15 cellular contexts compared by ENCODE assay signal in genomic region chrX:70476166-70476933, GRCh38. TPM values are rescaled to one million over a fixed set of nuclear protein-coding genes. Genes with fewer than 3 reads are reported as not detected.
DNase-seq lines count a peak whose midpoint lies in the region; ATAC-seq and TF ChIP-seq lines count a peak whose summit lies in the region.
"Had no signal": no experiment of that assay in that cellular context is flagged by ENCODE, and none has a peak within 500 bp of the region (broad histone marks: within the 10 kb centered on the region; RNA-seq: fewer than 3 reads in every experiment).

No MANE protein-coding gene starts in this region.

- H3K27me3 ChIP-seq in AG04450 (ENCODE audit: control insufficient read depth, insufficient read depth, low read length) = no peaks in the 10 kb centered on the region
- H3K27me3 ChIP-seq in esophagus squamous epithelium = no peaks in the 10 kb centered on the region
- H3K27me3 ChIP-seq in parathyroid adenoma (ENCODE audit: control insufficient read depth, insufficient read depth, low read length) = no peaks in the 10 kb centered on the region
- H3K27me3 ChIP-seq: BE2C had no signal

- no peak overlapping the region for H2AFZ ChIP-seq in parathyroid adenoma

- H3K9ac ChIP-seq in parathyroid adenoma = no peak overlapping the region

- WGBS in esophagus squamous epithelium, 2 donors = 63 to 71% methylated on average over 4 to 5 of the region's 5 CpGs

- DNase-seq in AG04450 (ENCODE audit: low read depth, low spot score) (no peak), NCI-H69 (lab: John Stamatoyannopoulos, UW) (peak; percentile 25), esophagus squamous epithelium (lab: John Stamatoyannopoulos, UW) (no peak), NCI-H2107 (lab: John Stamatoyannopoulos, UW) (no peak), SKM-1 (lab: John Stamatoyannopoulos, UW; ENCODE audit: unreplicated experiment) (no peak)
- no peak for DNase-seq in activated CD4-positive, alpha-beta T cell treated with anti-CD3 and anti-CD28 coated beads for 48 hours
- DNase-seq: activated CD4-positive, alpha-beta T cell treated with anti-CD3 and anti-CD28 coated beads for 4 hours; amygdala; BE2C; DMS79 treated with DMSO at 0.1 percent for 48 hours; effector CD8-positive, alpha-beta T cell; NCI-H2081 treated with DMSO at 0.1 percent for 48 hours had no signal

- H3K27ac ChIP-seq in AG04450 (ENCODE audit: low read depth, low read length) = peak overlapping the region; percentile 92
- H3K27ac ChIP-seq in esophagus squamous epithelium = peak overlapping the region in 3 of 4 donors; percentile 73 to 86 (median 81)
- peak overlapping the region; percentile 72 for H3K27ac ChIP-seq in parathyroid adenoma

- H3K4me1 ChIP-seq in esophagus squamous epithelium = peaks cover 19 to 57% (median 23%) of the 10 kb centered on the region in 3 donors
- H3K4me1 ChIP-seq in parathyroid adenoma = peaks cover 28% of the 10 kb centered on the region
- H3K4me1 ChIP-seq: BE2C had no signal

- H3K4me2 ChIP-seq in parathyroid adenoma (ENCODE audit: low read length) = no peak overlapping the region

- H3K36me3 ChIP-seq in esophagus squamous epithelium (no peaks in the 10 kb centered on the region), parathyroid adenoma (ENCODE audit: control insufficient read depth, insufficient read depth, low read length) (no peaks in the 10 kb centered on the region)
- H3K36me3 ChIP-seq: BE2C had no signal

- H3K79me2 ChIP-seq in parathyroid adenoma = no peaks in the 10 kb centered on the region

- H3K9me3 ChIP-seq in AG04450 (ENCODE audit: control insufficient read depth, insufficient read depth, low read length) (no peaks in the 10 kb centered on the region), esophagus squamous epithelium (no peaks in the 10 kb centered on the region), parathyroid adenoma (ENCODE audit: control insufficient read depth, low read length) (no peaks in the 10 kb centered on the region)
- H3K9me3 ChIP-seq: BE2C had no signal

- POLR2A ChIA-PET in AG04450 (lab: Yijun Ruan, JAX) = interaction anchor here (0.6 kb wide), 1 partner anchor 297 kb away, joined by 5 read pairs; no protein-coding TSS in a partner anchor

- CTCF ChIA-PET in AG04450 (lab: Charles Lee) = interaction anchor here (1.4 kb wide), 1 partner anchor 79 kb away, joined by 3 read pairs; no protein-coding TSS in a partner anchor

- H3K4me3 ChIP-seq in AG04450 (ENCODE audit: low read depth, low read length) = no peak overlapping the region
- no peak overlapping the region for H3K4me3 ChIP-seq in esophagus squamous epithelium
- no peak overlapping the region for H3K4me3 ChIP-seq in parathyroid adenoma (ENCODE audit: low read depth, low read length)

- intact Hi-C loops in esophagus squamous epithelium (cut with DNase I) = no loop called here

- TF ChIP-seq POLR2A in esophagus squamous epithelium (IDR thresholded peaks at IDR 0.05) = no peak

- no peak for ATAC-seq in SK-N-SH treated with all-trans-retinoic acid at 6 μM for 48 hours

- TF ChIP-seq CTCF in AG04450 (IDR thresholded peaks at IDR 0.05; ENCODE audit: low read depth, low read length) (no peak), esophagus squamous epithelium (IDR thresholded peaks at IDR 0.05) (no peak), parathyroid adenoma (IDR thresholded peaks at IDR 0.05) (no peak)

TF ChIP-seq in SK-N-SH treated with all-trans-retinoic acid at 6 μM for 48 hours, 23 proteins besides CTCF, POLR2A, EP300 and RAD21:
- TF ChIP-seq ZNF8 (CRISPR knock-in tag; IDR thresholded peaks at IDR 0.05) = no peak
- TF ChIP-seq CREB5 (CRISPR knock-in tag; IDR thresholded peaks at IDR 0.05; ENCODE audit: low read depth) = no peak
- TF ChIP-seq ZNF565 (CRISPR knock-in tag; conservative IDR thresholded peaks at IDR 0.05; ENCODE audit: low read depth) = no peak
- TF ChIP-seq ESRRG (CRISPR knock-in tag; IDR thresholded peaks at IDR 0.05) = no peak
- TF ChIP-seq POU6F1 (CRISPR knock-in tag; IDR thresholded peaks at IDR 0.05; ENCODE audit: borderline replicate concordance, low read depth) = no peak

RNA-seq across cellular contexts. Expression of gene DLG3, which starts 31.7 kb away (rescaled TPM):
- polyA plus RNA-seq in AG04450 (2011; rRNA removed) = 28.3 and 29.2 TPM in 2 replicates
- 22.5 and 22.7 TPM in 2 replicates for polyA minus RNA-seq in AG04450 (2011; rRNA and poly(A)+ RNA removed)
- total RNA-seq in esophagus squamous epithelium = 10 to 100 TPM; 20.8 to 36.7 (median 28.3) TPM

RNA-seq across cellular contexts. Expression of gene GDPD2, which starts 53.2 kb away (rescaled TPM):
- polyA plus RNA-seq in AG04450 (2011; rRNA removed) = not detected in 2 replicates
- polyA minus RNA-seq in AG04450 (2011; rRNA and poly(A)+ RNA removed) = not detected in 2 replicates
- 1 to 10 TPM in 2 of 4 donors, not detected in 2; 1.3 to 2.3 TPM for total RNA-seq in esophagus squamous epithelium
- total RNA-seq: LHCN-M2 had no signal
